Comparison of ENCODE assay signal across 16 cellular contexts in the genomic region with DNA sequence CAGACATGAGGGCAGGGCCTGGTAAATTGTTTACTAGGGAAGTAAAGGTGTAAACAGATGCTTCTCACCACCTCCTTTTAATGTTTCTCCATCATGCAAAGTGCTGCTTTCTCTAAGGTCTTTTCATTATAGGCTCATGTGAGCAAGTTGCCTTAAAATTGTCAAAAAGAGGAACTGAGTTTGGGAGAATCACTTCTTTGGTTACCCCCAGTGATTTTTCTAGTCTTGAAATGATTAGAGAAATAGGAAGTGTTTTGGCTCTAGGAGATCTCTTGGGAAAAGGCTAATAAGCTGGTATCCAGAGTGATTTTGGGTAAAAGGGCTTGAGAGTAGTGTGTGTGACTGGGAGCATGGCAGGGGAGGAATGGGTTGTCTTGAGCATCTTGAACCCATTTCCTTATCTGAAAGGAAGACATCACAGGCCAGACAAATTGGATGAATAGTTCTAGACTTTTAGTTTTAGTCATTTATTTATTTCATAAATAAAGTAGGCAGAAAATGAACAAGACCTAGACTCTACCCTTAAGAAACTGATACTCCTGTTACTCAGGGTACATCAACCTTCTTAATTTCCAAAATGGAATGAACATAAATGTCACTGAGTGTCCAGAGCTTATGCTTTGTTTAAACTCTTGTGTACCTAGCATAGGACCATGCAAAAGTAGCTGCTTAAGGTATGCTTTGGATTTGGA. TPM values are rescaled to one million over a fixed set of nuclear protein-coding genes. Genes with fewer than 3 reads are reported as not detected.
DNase-seq lines count a peak whose midpoint lies in the region; ATAC-seq and TF ChIP-seq lines count a peak whose summit lies in the region.
"Had no signal": no experiment of that assay in that cellular context is flagged by ENCODE, and none has a peak within 500 bp of the region (broad histone marks: within the 10 kb centered on the region; RNA-seq: fewer than 3 reads in every experiment).

No MANE protein-coding gene starts in this region.

- H3K9me3 ChIP-seq in OCI-LY7 (ENCODE audit: low read length): no peaks in the 10 kb centered on the region
- H3K9me3 ChIP-seq: neutrophil had no signal

- intact Hi-C loops in OCI-LY7 (cut with micrococcal nuclease; ENCODE audit: unreplicated experiment): loop anchor here (1.0 to 2.0 kb wide), 2 partner anchors 207 to 283 kb away; partner anchors contain the start of gene AP1S2

- BruUV-seq in OCI-LY7 (replicated peaks; lab: Mats Ljungman, UMichigan): no TSS peak

- no peak overlapping the region for H3K4me3 ChIP-seq in OCI-LY7 (ENCODE audit: low read depth, low read length, poor library complexity, severe bottlenecking)

- H3K36me3 ChIP-seq in OCI-LY7 (ENCODE audit: insufficient read depth, low read length): no peaks in the 10 kb centered on the region
- H3K36me3 ChIP-seq: neutrophil had no signal

- ATAC-seq in GM18511 (IDR thresholded peaks at IDR 0.05; ENCODE audit: unreplicated experiment) (peak; percentile 83), GM21381 (IDR thresholded peaks at IDR 0.05; ENCODE audit: unreplicated experiment) (peak; percentile 86), HG03064 (IDR thresholded peaks at IDR 0.05; ENCODE audit: low read depth, unreplicated experiment) (peak; percentile 83), left lobe of liver (no peak)
- ATAC-seq: Panc1 had no signal

- no peaks in the 10 kb centered on the region for H3K79me2 ChIP-seq in OCI-LY7 (ENCODE audit: insufficient read depth, low read depth, low read length)

- peak overlapping the region; percentile 42 for H3K4me2 ChIP-seq in OCI-LY7 (ENCODE audit: low read length)

- no peaks in the 10 kb centered on the region for H4K20me1 ChIP-seq in OCI-LY7 (ENCODE audit: insufficient read depth, low read length)

- no peak overlapping the region for H3K27ac ChIP-seq in OCI-LY7 (ENCODE audit: low read depth, low read length, poor library complexity, severe bottlenecking)
- H3K27ac ChIP-seq: neutrophil had no signal

- POLR2A ChIA-PET in OCI-LY7 (lab: Charles Lee): interaction anchor here (0.6 to 1.0 kb wide), 2 partner anchors 15 to 346 kb away, joined by 3 to 4 read pairs; no protein-coding TSS in a partner anchor

- H3K4me1 ChIP-seq in OCI-LY7 (ENCODE audit: insufficient read depth, low read length, poor library complexity, severe bottlenecking): peaks cover 18% of the 10 kb centered on the region

- H3K9me2 ChIP-seq in OCI-LY7 (ENCODE audit: insufficient read depth, low read length): no peaks in the 10 kb centered on the region

- no peak for TF ChIP-seq CTCF in OCI-LY7 (conservative IDR thresholded peaks at IDR 0.05; ENCODE audit: low read length)

- CTCF ChIA-PET in OCI-LY7 (lab: Charles Lee; ENCODE audit: unreplicated experiment): interaction anchor here (0.6 to 1.2 kb wide), 3 partner anchors 10 to 206 kb away, joined by 3 to 4 read pairs (median 3); no protein-coding TSS in a partner anchor

- H2AFZ ChIP-seq in OCI-LY7 (ENCODE audit: low read length): peak overlapping the region; percentile 64

- DNase-seq in OCI-LY7 (ENCODE audit: low spot score) (peak; percentile 31), NK-92 (lab: John Stamatoyannopoulos, UW; ENCODE audit: unreplicated experiment) (no peak), iPS-NIHi7 (ENCODE audit: extremely low spot score) (no peak), NCI-H1092 (lab: John Stamatoyannopoulos, UW) (no peak), left lobe of liver (ENCODE audit: low spot score) (no peak)
- DNase-seq: activated naive CD4-positive, alpha-beta T cell treated with Interleukin-2 at 50 U/mL for 16 hours; NCI-H1436; stimulated activated CD4-positive, alpha-beta T cell treated with anti-CD3 and anti-CD28 coated beads, Interleukin-2, amount 100 ng/mL, for 48 hours had no signal

RNA-seq across cellular contexts. Expression of gene GRPR, which starts 14.2 kb away (rescaled TPM):
- 0.47 TPM in 1 of 2 replicates, not detected in the other for total RNA-seq in OCI-LY7 (2014; rRNA removed; shearing (Covaris generic))
- total RNA-seq in OCI-LY7 (2022) (0.31 TPM in 1 of 2 replicates, not detected in the other), left lobe of liver (not detected)
- total RNA-seq: subcutaneous adipose tissue had no signal

RNA-seq across cellular contexts. Expression of gene MAGEB17, which starts 29.7 kb away (rescaled TPM):
- not detected in 2 replicates for total RNA-seq in OCI-LY7 (2014; rRNA removed; shearing (Covaris generic))
- total RNA-seq in OCI-LY7 (2022) (not detected in 2 replicates), left lobe of liver (not detected)
- total RNA-seq: CD4-positive, alpha-beta memory T cell; fibroblast of villous mesenchyme had no signal
